ENCODE assay signal across 8 cellular contexts in the genomic region with DNA sequence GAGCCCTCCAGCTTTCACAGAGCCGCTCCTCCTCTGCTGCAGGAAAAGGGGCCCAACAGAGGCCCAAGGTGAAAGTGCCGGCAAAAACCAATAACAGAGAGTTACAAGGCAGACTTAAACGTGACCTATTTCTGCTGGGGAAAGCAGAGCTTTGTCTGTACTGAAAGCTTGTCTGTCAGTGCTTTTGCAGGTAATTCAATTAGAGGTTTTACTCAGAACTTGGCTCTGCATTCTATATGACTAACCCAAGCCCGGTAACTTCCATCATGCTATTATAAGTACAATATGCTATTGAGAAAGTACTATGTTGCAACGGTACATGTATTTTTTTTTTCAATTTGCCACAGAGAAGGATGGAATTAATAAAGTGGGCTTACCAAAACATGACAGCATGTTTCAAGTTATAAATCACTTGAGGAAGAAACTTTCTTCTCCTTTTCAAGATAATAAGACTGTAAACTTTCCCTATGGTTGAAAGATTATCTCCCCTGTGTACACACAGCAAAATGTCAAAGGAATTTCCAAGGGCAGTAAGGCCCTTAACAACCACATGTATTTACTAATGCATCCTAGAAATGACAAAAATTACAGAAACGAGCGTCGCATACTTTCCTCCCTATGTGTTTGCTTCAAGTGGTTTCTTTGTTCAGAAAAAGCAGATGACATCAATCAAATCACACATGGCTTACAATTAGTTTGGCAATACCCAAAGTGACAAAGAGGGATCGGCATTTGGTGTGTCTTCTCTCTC.
DNase-seq lines count a peak whose midpoint lies in the region; ATAC-seq and TF ChIP-seq lines count a peak whose summit lies in the region.

No MANE protein-coding gene starts in this region.

- peak; percentile 69 to 90 for DNase-seq in SW 1271 (lab: John Stamatoyannopoulos, UW)
- no peak for DNase-seq in left ventricle myocardium superior
- no peak for DNase-seq in uterus
- DNase-seq in stomach: no peak
- no peak for DNase-seq in cortex of kidney (lab: John Stamatoyannopoulos, UW)

- WGBS in stomach, 5 donors: 21 to 37% (median 24%) methylated on average over 9 of the region's 9 CpGs

- ATAC-seq in GM19351 (IDR thresholded peaks at IDR 0.05; ENCODE audit: unreplicated experiment) (peak; percentile 55), HG03432 (IDR thresholded peaks at IDR 0.05; ENCODE audit: unreplicated experiment) (peak; percentile 48), left ventricle myocardium superior (peak; percentile 70)

- H3K27ac ChIP-seq in BLaER1 treated with 17β-estradiol and CSF1 and Interleukin-3, amounts not matched to agents 10 nM and 100 nM: peak overlapping the region; percentile 50 to 87 (median 76); a peak in 21 of 22 replicates
- H3K27ac ChIP-seq in uterus: no peak overlapping the region
- peak overlapping the region in 2 of 5 donors; percentile 36 to 57 for H3K27ac ChIP-seq in stomach

- no peak for TF ChIP-seq EP300 in stomach (IDR thresholded peaks at IDR 0.05)

- H3K4me2 ChIP-seq in BLaER1 treated with 17β-estradiol and CSF1 and Interleukin-3, amounts not matched to agents 10 nM and 100 nM: peak overlapping the region; percentile 72 to 92 (median 86)

- H3K9ac ChIP-seq in BLaER1 treated with 17β-estradiol and CSF1 and Interleukin-3, amounts not matched to agents 10 nM and 100 nM: peak overlapping the region; percentile 25 to 74 (median 59); a peak in 20 of 22 replicates

- no peak for TF ChIP-seq CTCF in uterus (IDR thresholded peaks at IDR 0.05)
- TF ChIP-seq CTCF in stomach (IDR thresholded peaks at IDR 0.05): no peak

- H3K4me1 ChIP-seq in BLaER1 treated with 17β-estradiol and CSF1 and Interleukin-3, amounts not matched to agents 10 nM and 100 nM: peaks cover 35 to 63% (median 50%) of the 10 kb centered on the region in 10 experiments
- H3K4me1 ChIP-seq in uterus (no peaks in the 10 kb centered on the region), stomach (peaks cover 10 to 28% (median 25%) of the 10 kb centered on the region in 4 donors)

- intact Hi-C loops in left ventricle myocardium superior (cut with micrococcal nuclease): no loop called here
- intact Hi-C loops in uterus (cut with DNase I; ENCODE audit: low total_unique reads): no loop called here
- intact Hi-C loops in stomach (cut with DNase I; ENCODE audit: low total_unique reads): no loop called here

- peak overlapping the region in 4 of 10 experiments; percentile 5 to 35 (median 24); a peak in 6 of 20 replicates for H3K4me3 ChIP-seq in BLaER1 treated with 17β-estradiol and CSF1 and Interleukin-3, amounts not matched to agents 10 nM and 100 nM
- H3K4me3 ChIP-seq in uterus (no peak overlapping the region), stomach (no peak overlapping the region)

- H3K36me3 ChIP-seq in BLaER1 treated with 17β-estradiol and CSF1 and Interleukin-3, amounts not matched to agents 10 nM and 100 nM: no peaks in the 10 kb centered on the region
- H3K36me3 ChIP-seq in uterus (no peaks in the 10 kb centered on the region), stomach (no peaks in the 10 kb centered on the region)

- peaks cover 0 to 25% (median 7%) of the 10 kb centered on the region in 11 experiments; a peak in 10 of 22 replicates for H3K9me3 ChIP-seq in BLaER1 treated with 17β-estradiol and CSF1 and Interleukin-3, amounts not matched to agents 10 nM and 100 nM (replicated peaks in 1 of 11)
- H3K9me3 ChIP-seq in uterus (no peaks in the 10 kb centered on the region), stomach (no peaks in the 10 kb centered on the region)

- H4K20me1 ChIP-seq in BLaER1 treated with 17β-estradiol and CSF1 and Interleukin-3, amounts not matched to agents 10 nM and 100 nM: no peaks in the 10 kb centered on the region

- peaks cover 0 to 9% (median 0%) of the 10 kb centered on the region in 11 experiments; a peak in 1 of 22 replicates for H3K27me3 ChIP-seq in BLaER1 treated with 17β-estradiol and CSF1 and Interleukin-3, amounts not matched to agents 10 nM and 100 nM
- H3K27me3 ChIP-seq in uterus: no peaks in the 10 kb centered on the region
- no peaks in the 10 kb centered on the region for H3K27me3 ChIP-seq in stomach

- no peak for TF ChIP-seq POLR2A in uterus (IDR thresholded peaks at IDR 0.05)
- no peak for TF ChIP-seq POLR2A in stomach (IDR thresholded peaks at IDR 0.05)

Comparison
In these comparisons a context has a peak if more than half of its experiments do, and no peak if none do; other contexts are left out.
1. H3K27ac ChIP-seq: peak in BLaER1 treated with 17β-estradiol and CSF1 and Interleukin-3, amounts not matched to agents 10 nM and 100 nM (11 of 11); none in uterus (0 of 2).
2. DNase-seq: peak in SW 1271 (2 of 2); none in left ventricle myocardium superior (single experiment), uterus (0 of 2), stomach (single experiment) and cortex of kidney (single experiment).
3. Peak in every context shown above with its lines, with median percentiles within 50 percentile points of each other: ATAC-seq.